ENCODE assay signal across 26 cellular contexts in the genomic region with DNA sequence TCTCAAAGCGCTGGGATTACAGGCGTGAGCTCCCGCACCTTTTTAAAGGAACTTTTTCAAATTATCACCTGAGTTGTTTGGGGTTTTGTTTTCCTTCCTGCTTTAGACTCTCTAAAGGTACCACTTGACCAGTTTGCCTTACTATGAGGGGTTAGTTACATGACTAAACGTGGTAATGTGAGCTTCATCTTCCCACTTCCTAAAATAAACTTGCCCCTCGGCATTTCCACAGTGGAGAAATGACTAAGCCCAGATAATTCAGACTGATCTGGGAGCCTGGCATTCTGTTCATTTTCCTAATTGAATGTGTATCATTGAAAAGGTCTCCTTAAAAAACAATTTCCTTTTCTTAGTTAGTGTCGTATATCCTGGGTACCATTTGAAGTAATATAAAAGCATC.
"Had no signal": no experiment of that assay in that cellular context is flagged by ENCODE, and none has a peak within 500 bp of the region (broad histone marks: within the 10 kb centered on the region; RNA-seq: fewer than 3 reads in every experiment).

No MANE protein-coding gene starts in this region.

- H3K27me3 Mint-ChIP-seq: activated naive CD4-positive, alpha-beta T cell treated with anti-CD3 and anti-CD28 coated beads, Interleukin-2, amount 10 ng/mL, durations not matched to agents 7 days and 5 days; activated naive CD8-positive, alpha-beta T cell treated with anti-CD3 and anti-CD28 coated beads, Interleukin-2, amount 10 ng/mL, durations not matched to agents 7 days and 5 days; central memory CD8-positive, alpha-beta T cell; naive thymus-derived CD8-positive, alpha-beta T cell had no signal

- H3K27me3 ChIP-seq: gastroesophageal sphincter, hepatocyte, pancreas, tibial nerve had no signal

- H3K79me2 ChIP-seq: hepatocyte had no signal

- FAIRE-seq: endometrium, pancreas had no signal

- H2AFZ ChIP-seq: hepatocyte had no signal

- H3K9me3 ChIP-seq: pancreas, prostate gland, tibial nerve had no signal

- H3K27ac Mint-ChIP-seq: activated naive CD4-positive, alpha-beta T cell treated with anti-CD3 and anti-CD28 coated beads, Interleukin-2, amount 10 ng/mL, durations not matched to agents 7 days and 5 days; activated naive CD8-positive, alpha-beta T cell treated with anti-CD3 and anti-CD28 coated beads, Interleukin-2, amount 10 ng/mL, durations not matched to agents 7 days and 5 days; naive thymus-derived CD8-positive, alpha-beta T cell; T-helper 2 cell treated with Interferon-gamma antibody and Interleukin-4, amounts not matched to agents 5 μg/mL and 100 μg/mL, for 36 hours had no signal

- H3K4me2 ChIP-seq: hepatocyte had no signal

- H3K4me3 ChIP-seq: gastroesophageal sphincter, hepatocyte, pancreas, prostate gland, tibial nerve had no signal

- DNase-seq: activated CD4-positive, alpha-beta T cell treated with anti-CD3 and anti-CD28 coated beads for 4 hours; activated CD4-positive, alpha-beta T cell treated with anti-CD3 and anti-CD28 coated beads, Interleukin-2, amount 50 U/mL, for 4 hours; activated CD4-positive, CD25-positive, alpha-beta regulatory T cell; activated gamma-delta T cell; activated naive CD4-positive, alpha-beta T cell treated with anti-CD3 and anti-CD28 coated beads, Interleukin-2, amount 10 ng/mL, durations not matched to agents 7 days and 5 days; activated naive CD8-positive, alpha-beta T cell treated with anti-CD3 and anti-CD28 coated beads, Interleukin-2, amount 10 ng/mL, durations not matched to agents 7 days and 5 days; dermis blood vessel endothelial cell; effector CD8-positive, alpha-beta T cell; islet precursor cell; left cardiac atrium; left ventricle myocardium superior; midbrain; naive thymus-derived CD8-positive, alpha-beta T cell; nucleus accumbens; pancreas; stimulated activated CD4-positive, alpha-beta T cell treated with anti-CD3 and anti-CD28 coated beads, Interleukin-15, amount 100 ng/mL, for 24 hours; stimulated activated naive CD4-positive, alpha-beta T cell; T-helper 1 cell had no signal

- H3K4me3 Mint-ChIP-seq: activated naive CD4-positive, alpha-beta T cell treated with anti-CD3 and anti-CD28 coated beads, Interleukin-2, amount 10 ng/mL, durations not matched to agents 7 days and 5 days; activated naive CD8-positive, alpha-beta T cell treated with anti-CD3 and anti-CD28 coated beads, Interleukin-2, amount 10 ng/mL, durations not matched to agents 7 days and 5 days; central memory CD8-positive, alpha-beta T cell; naive thymus-derived CD8-positive, alpha-beta T cell; neural crest cell; T-helper 2 cell treated with Interferon-gamma antibody and Interleukin-4, amounts not matched to agents 5 μg/mL and 100 μg/mL, for 36 hours had no signal

- H3K36me3 ChIP-seq: gastroesophageal sphincter, pancreas, prostate gland, tibial nerve had no signal

- H3K9me3 Mint-ChIP-seq: central memory CD8-positive, alpha-beta T cell had no signal

- ATAC-seq: gastroesophageal sphincter; left cardiac atrium; left ventricle myocardium superior; naive thymus-derived CD8-positive, alpha-beta T cell; pancreas had no signal

- H3K4me1 Mint-ChIP-seq: activated naive CD4-positive, alpha-beta T cell treated with anti-CD3 and anti-CD28 coated beads, Interleukin-2, amount 10 ng/mL, durations not matched to agents 7 days and 5 days; activated naive CD8-positive, alpha-beta T cell treated with anti-CD3 and anti-CD28 coated beads, Interleukin-2, amount 10 ng/mL, durations not matched to agents 7 days and 5 days; central memory CD8-positive, alpha-beta T cell; naive thymus-derived CD8-positive, alpha-beta T cell; neural crest cell had no signal

- H3K4me1 ChIP-seq: pancreas, prostate gland had no signal

- H3K36me3 Mint-ChIP-seq: activated naive CD4-positive, alpha-beta T cell treated with anti-CD3 and anti-CD28 coated beads, Interleukin-2, amount 10 ng/mL, durations not matched to agents 7 days and 5 days; activated naive CD8-positive, alpha-beta T cell treated with anti-CD3 and anti-CD28 coated beads, Interleukin-2, amount 10 ng/mL, durations not matched to agents 7 days and 5 days; naive thymus-derived CD8-positive, alpha-beta T cell had no signal

- H3K27ac ChIP-seq: gastroesophageal sphincter, hepatocyte, pancreas, prostate gland, tibial nerve had no signal
